In the genomic region with DNA sequence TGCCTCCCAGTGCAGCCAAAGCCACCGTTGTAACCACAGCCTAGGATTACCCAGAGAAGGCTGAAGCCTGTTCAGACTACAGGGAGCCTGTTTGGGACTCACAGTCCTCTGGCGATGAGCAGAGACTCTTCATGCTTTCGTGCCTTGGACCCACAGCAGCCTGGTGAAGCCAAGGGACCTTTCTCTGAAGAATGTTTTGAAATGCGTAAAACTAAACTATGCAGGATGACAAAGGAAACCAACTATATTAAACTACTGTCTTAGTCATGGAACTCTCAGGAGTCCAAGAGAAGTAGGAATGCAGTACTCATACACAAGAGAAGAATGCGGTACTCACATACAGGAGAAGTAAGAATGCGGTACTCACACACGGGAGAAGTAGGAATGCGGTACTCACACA, we compare ENCODE assay signal across 18 cellular contexts.
"Had no signal": no experiment of that assay in that cellular context is flagged by ENCODE, and none has a peak within 500 bp of the region (broad histone marks: within the 10 kb centered on the region; RNA-seq: fewer than 3 reads in every experiment).

No MANE protein-coding gene starts in this region.

- DNase-seq: activated CD4-positive, alpha-beta T cell treated with anti-CD3 and anti-CD28 coated beads, Interleukin-2, amount 50 U/mL, for 4 hours; activated gamma-delta T cell treated with Interleukin-2 at 50 U/mL for 16 hours; activated naive CD8-positive, alpha-beta T cell treated with anti-CD3 and anti-CD28 coated beads, Interleukin-2, amount 10 ng/mL, durations not matched to agents 7 days and 5 days; activated T-cell treated with anti-CD3 and anti-CD28 coated beads, Interleukin-2, amount 50 U/mL, for 1 hour; dorsolateral prefrontal cortex; head of caudate nucleus; mammary epithelial cell; natural killer cell; nucleus accumbens; T-helper 2 cell; tibial artery had no signal

- H3K27me3 Mint-ChIP-seq: activated naive CD8-positive, alpha-beta T cell treated with anti-CD3 and anti-CD28 coated beads, Interleukin-2, amount 10 ng/mL, durations not matched to agents 7 days and 5 days; progenitor cell of endocrine pancreas had no signal

- H3K27ac Mint-ChIP-seq: activated naive CD8-positive, alpha-beta T cell treated with anti-CD3 and anti-CD28 coated beads, Interleukin-2, amount 10 ng/mL, durations not matched to agents 7 days and 5 days; natural killer cell; progenitor cell of endocrine pancreas had no signal

- H3K4me1 Mint-ChIP-seq: activated naive CD8-positive, alpha-beta T cell treated with anti-CD3 and anti-CD28 coated beads, Interleukin-2, amount 10 ng/mL, durations not matched to agents 7 days and 5 days had no signal

- ATAC-seq: activated CD4-positive, CD25-positive, alpha-beta regulatory T cell treated with anti-CD3 and anti-CD28 coated beads, Interleukin-2, amount 50 U/mL, for 24 hours; left lobe of liver; natural killer cell; right cardiac atrium had no signal

- H3K4me3 ChIP-seq: ascending aorta, dorsolateral prefrontal cortex, smooth muscle cell, tibial artery, vagina had no signal

- H3K9me3 Mint-ChIP-seq: activated naive CD8-positive, alpha-beta T cell treated with anti-CD3 and anti-CD28 coated beads, Interleukin-2, amount 10 ng/mL, durations not matched to agents 7 days and 5 days; natural killer cell had no signal

- H3K4me3 Mint-ChIP-seq: activated naive CD8-positive, alpha-beta T cell treated with anti-CD3 and anti-CD28 coated beads, Interleukin-2, amount 10 ng/mL, durations not matched to agents 7 days and 5 days; natural killer cell had no signal

- H3K36me3 Mint-ChIP-seq: activated naive CD8-positive, alpha-beta T cell treated with anti-CD3 and anti-CD28 coated beads, Interleukin-2, amount 10 ng/mL, durations not matched to agents 7 days and 5 days; natural killer cell had no signal
